In the genomic region with DNA sequence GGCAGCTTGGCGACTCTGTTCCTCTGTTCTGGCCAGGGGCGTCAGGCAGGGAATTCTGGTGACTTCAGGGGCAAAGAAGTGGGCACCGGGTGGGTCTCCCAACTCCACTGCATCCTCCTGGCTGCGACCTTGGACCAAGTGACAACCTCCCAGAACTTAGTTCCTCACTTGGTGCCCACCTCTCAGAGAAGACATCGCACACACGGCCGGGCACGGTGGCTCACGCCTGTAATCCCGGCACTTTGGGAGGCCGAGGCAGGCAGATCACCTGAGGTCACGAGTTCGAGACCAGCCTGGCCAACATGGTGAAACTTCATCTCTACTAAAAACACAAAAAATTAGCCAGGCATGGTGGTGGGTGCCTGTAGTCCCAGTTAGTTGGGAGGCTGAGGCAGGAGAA, we compare ENCODE assay signal across 1 cellular context.
TF ChIP-seq lines count a peak whose summit lies in the region.

No MANE protein-coding gene starts in this region.

TF ChIP-seq in H1, 55 proteins besides CTCF, POLR2A, EP300 and RAD21:
- TF ChIP-seq POLR2AphosphoS5 (IDR thresholded peaks at IDR 0.05; ENCODE audit: low read depth, low read length): 0 out of 2 replicates have a peak, but pooled peaks have one; percentile 9
